16 cellular contexts compared by ENCODE assay signal in genomic region chr1:20830378-20830777, GRCh38. TPM values are rescaled to one million over a fixed set of nuclear protein-coding genes. Genes with fewer than 3 reads are reported as not detected.
DNase-seq lines count a peak whose midpoint lies in the region; ATAC-seq and TF ChIP-seq lines count a peak whose summit lies in the region.
"Had no signal": no experiment of that assay in that cellular context is flagged by ENCODE, and none has a peak within 500 bp of the region (broad histone marks: within the 10 kb centered on the region; RNA-seq: fewer than 3 reads in every experiment).

No MANE protein-coding gene starts in this region.

- no peaks in the 10 kb centered on the region for H4K20me1 ChIP-seq in Loucy (ENCODE audit: insufficient read depth, low read length, poor library complexity, severe bottlenecking)

- H3K4me1 ChIP-seq in Loucy (ENCODE audit: insufficient read depth, low read length, poor library complexity, severe bottlenecking) = peaks cover 11% of the 10 kb centered on the region
- peaks cover 20 to 24% of the 10 kb centered on the region in 2 donors for H3K4me1 ChIP-seq in gastrocnemius medialis

- ATAC-seq in left colon (peak; percentile 33), gastrocnemius medialis (peak; percentile 41 to 86)
- ATAC-seq: A549, HCT116 had no signal

- H3K27ac ChIP-seq in gastrocnemius medialis = peak overlapping the region in 1 of 4 donors; percentile 27
- H3K27ac ChIP-seq: BLaER1 treated with 17β-estradiol and CSF1 and Interleukin-3, amounts not matched to agents 10 nM and 100 nM; GM23248; HL-60 had no signal

- no peaks in the 10 kb centered on the region for H3K79me2 ChIP-seq in Loucy (ENCODE audit: insufficient read depth, low read length)

- intact Hi-C loops in left colon (cut with DNase I, micrococcal nuclease) = no loop called here
- intact Hi-C loops in gastrocnemius medialis (cut with DNase I; ENCODE audit: low total_unique reads) = no loop called here

- H3F3A ChIP-seq in Loucy (ENCODE audit: low read depth) = no peaks in the 10 kb centered on the region

- no peak for TF ChIP-seq POLR2A in gastrocnemius medialis (IDR thresholded peaks at IDR 0.05)

- no peak overlapping the region for H3K9ac ChIP-seq in Loucy (ENCODE audit: low read depth, low read length, poor library complexity, severe bottlenecking)
- H3K9ac ChIP-seq: BLaER1 treated with 17β-estradiol and CSF1 and Interleukin-3, amounts not matched to agents 10 nM and 100 nM; GM23248 had no signal

- in situ Hi-C loops in gastrocnemius medialis (cut with MboI; ENCODE audit: low sequenced_read_pairs in 4 of 4) = no loop called here

- peaks cover 19% of the 10 kb centered on the region; the same call in 1 of the 2 replicates for H3K36me3 ChIP-seq in Loucy (ENCODE audit: insufficient read depth, low read length)
- peaks cover 0 to 23% of the 10 kb centered on the region in 2 donors for H3K36me3 ChIP-seq in gastrocnemius medialis

- H3K9me3 ChIP-seq in Loucy (ENCODE audit: insufficient read depth, low read depth, low read length) = no peaks in the 10 kb centered on the region
- H3K9me3 ChIP-seq in gastrocnemius medialis = no peaks in the 10 kb centered on the region

- H3K4me2 ChIP-seq in Loucy (ENCODE audit: low read depth, low read length, poor library complexity, severe bottlenecking) = peak overlapping the region; percentile 39
- H3K4me2 ChIP-seq: A549; BLaER1 treated with 17β-estradiol and CSF1 and Interleukin-3, amounts not matched to agents 10 nM and 100 nM had no signal

- no peaks in the 10 kb centered on the region for H3K27me3 ChIP-seq in Loucy (ENCODE audit: insufficient read depth, low read length, poor library complexity, severe bottlenecking)
- H3K27me3 ChIP-seq in gastrocnemius medialis = no peaks in the 10 kb centered on the region
- H3K27me3 ChIP-seq: BLaER1 treated with 17β-estradiol and CSF1 and Interleukin-3, amounts not matched to agents 10 nM and 100 nM had no signal

- H3K9me2 ChIP-seq in Loucy (replicated peaks; ENCODE audit: low read depth, low read length) = no peaks in the 10 kb centered on the region

- H2AFZ ChIP-seq in Loucy (ENCODE audit: low read length) = no peak overlapping the region
- H2AFZ ChIP-seq: GM23248 had no signal

- DNase-seq in amniotic epithelial cell (ENCODE audit: low read depth) = peak; percentile 19
- DNase-seq in left colon = no peak
- DNase-seq in gastrocnemius medialis = no peak
- no peak for DNase-seq in Ammon's horn (ENCODE audit: low spot score)
- DNase-seq in NK-92 (lab: John Stamatoyannopoulos, UW; ENCODE audit: unreplicated experiment) = no peak
- DNase-seq in GM19240 (ENCODE audit: insufficient read length, low spot score) = no peak
- DNase-seq in AG08396 (ENCODE audit: low spot score) = no peak
- DNase-seq: CD4-positive, alpha-beta T cell; DND-41; GDM1; GM23248 had no signal

- TF ChIP-seq CTCF in Loucy (conservative IDR thresholded peaks at IDR 0.05; ENCODE audit: low read length) (no peak), gastrocnemius medialis (IDR thresholded peaks at IDR 0.05 in 4 of 5, conservative IDR thresholded peaks at IDR 0.05 in 1 of 5) (no peak)

- H3K4me3 ChIP-seq in Loucy (ENCODE audit: low read length, poor library complexity, severe bottlenecking) = no peak overlapping the region
- no peak overlapping the region for H3K4me3 ChIP-seq in gastrocnemius medialis
- H3K4me3 ChIP-seq: A549; BLaER1 treated with 17β-estradiol and CSF1 and Interleukin-3, amounts not matched to agents 10 nM and 100 nM; GM23248 had no signal

RNA-seq across cellular contexts. Expression of gene HP1BP3, which starts 43.3 kb away (rescaled TPM):
- total RNA-seq in left colon (100 to 1,000 TPM; 175 to 186 TPM), gastrocnemius medialis (100 to 1,000 TPM in 2 of 4 donors, 10 to 100 TPM in 2; 73.9 to 121 (median 108) TPM)
